10 cellular contexts compared by ENCODE assay signal in genomic region chr11:43547900-43548381, GRCh38.
A peak's percentile ranks its signal among the peaks of the same experiment; 100 is the strongest.
DNase-seq lines count a peak whose midpoint lies in the region; ATAC-seq and FAIRE-seq lines count a peak whose summit lies in the region.
"Had no signal": no experiment of that assay in that cellular context is flagged by ENCODE, and none has a peak within 500 bp of the region (broad histone marks: within the 10 kb centered on the region; RNA-seq: fewer than 3 reads in every experiment).

No MANE protein-coding gene starts in this region.

- no peaks in the 10 kb centered on the region for H4K20me1 ChIP-seq in Karpas-422 (ENCODE audit: insufficient read depth, low read depth, low read length)

- no peaks in the 10 kb centered on the region for H3K79me2 ChIP-seq in Karpas-422 (ENCODE audit: low read length)

- peak; percentile 53 to 62 for ATAC-seq in right cardiac atrium
- no peak for ATAC-seq in HG03135 (IDR thresholded peaks at IDR 0.05; ENCODE audit: unreplicated experiment)

- 23% methylated on average over 49 of the region's 49 CpGs for WGBS in right cardiac atrium
- WGBS in small intestine, 3 donors, result 24 to 68% (median 65%) methylated on average over 16 to 49 of the region's 49 CpGs

- DNase-seq in NCI-H1417 (lab: John Stamatoyannopoulos, UW) (peak in 2 of 3 experiments; percentile 78 to 87), NCI-H1417 treated with DMSO at 0.1 percent for 48 hours (lab: John Stamatoyannopoulos, UW) (no peak), SW480 (ENCODE audit: low spot score) (peak; percentile 56), right cardiac atrium (peak; percentile 21 to 71 (median 71)), small intestine (peak; percentile 25), Kasumi-1 (lab: John Stamatoyannopoulos, UW) (no peak), Karpas-422 (no peak)
- DNase-seq: naive B cell had no signal

- no peak overlapping the region for H3K9ac ChIP-seq in Karpas-422 (ENCODE audit: low read length)

- H2AFZ ChIP-seq in Karpas-422 (ENCODE audit: low read length), result no peak overlapping the region

- intact Hi-C loops in right cardiac atrium (cut with DNase I), result no loop called here

- no peak for FAIRE-seq in small intestine (lab: Jason Lieb, UNC)
- FAIRE-seq: A204.1 had no signal

- H3K4me3 ChIP-seq in right cardiac atrium (ENCODE audit: low read length) (peak overlapping the region; percentile 11), small intestine (ENCODE audit: low read depth in 1 of 2, low read length in 2 of 2) (peak overlapping the region in 1 of 2 donors; percentile 21), Karpas-422 (ENCODE audit: low read length) (no peak overlapping the region)

- H3K9me3 ChIP-seq in right cardiac atrium (ENCODE audit: control insufficient read depth, low read length), result no peaks in the 10 kb centered on the region
- H3K9me3 ChIP-seq in small intestine (ENCODE audit: control insufficient read depth, low read depth), result no peaks in the 10 kb centered on the region
- no peaks in the 10 kb centered on the region for H3K9me3 ChIP-seq in Karpas-422 (ENCODE audit: low read length)

- no peaks in the 10 kb centered on the region for H3K27me3 ChIP-seq in right cardiac atrium (ENCODE audit: control insufficient read depth, insufficient read depth)
- H3K27me3 ChIP-seq in small intestine (ENCODE audit: control insufficient read depth in 2 of 2, insufficient read depth in 2 of 2, low read length in 2 of 2), result peaks cover 0 to 9% of the 10 kb centered on the region in 2 donors
- no peaks in the 10 kb centered on the region for H3K27me3 ChIP-seq in Karpas-422 (ENCODE audit: low read length)

- H3K36me3 ChIP-seq in small intestine (ENCODE audit: control insufficient read depth in 2 of 2, insufficient read depth in 2 of 2, low read length in 2 of 2), result no peaks in the 10 kb centered on the region
- H3K36me3 ChIP-seq in Karpas-422 (ENCODE audit: insufficient read depth, low read length), result no peaks in the 10 kb centered on the region

- H3K27ac ChIP-seq in right cardiac atrium (ENCODE audit: low read length), result no peak overlapping the region
- no peak overlapping the region for H3K27ac ChIP-seq in small intestine (ENCODE audit: low read depth in 1 of 2, low read length in 1 of 2)
- H3K27ac ChIP-seq in Karpas-422 (ENCODE audit: low read length), result no peak overlapping the region

- H3K4me2 ChIP-seq in Karpas-422 (ENCODE audit: low read depth, low read length, poor library complexity, severe bottlenecking), result no peak overlapping the region

- H3K4me1 ChIP-seq in right cardiac atrium (ENCODE audit: control insufficient read depth, insufficient read depth, low read length), result no peaks in the 10 kb centered on the region
- no peaks in the 10 kb centered on the region for H3K4me1 ChIP-seq in small intestine (ENCODE audit: control insufficient read depth in 2 of 2, insufficient read depth in 1 of 2, low read depth in 1 of 2, low read length in 1 of 2)
- peaks cover 13% of the 10 kb centered on the region for H3K4me1 ChIP-seq in Karpas-422 (ENCODE audit: low read length)

- no peaks in the 10 kb centered on the region for H3K9me2 ChIP-seq in Karpas-422 (replicated peaks; ENCODE audit: insufficient read depth, low read length)

Comparison
In these comparisons a context has a peak if more than half of its experiments do, and no peak if none do; other contexts are left out.
1. DNase-seq: peak in NCI-H1417 (2 of 3), SW480 (single experiment), right cardiac atrium (3 of 3) and small intestine (single experiment); none in NCI-H1417 treated with DMSO at 0.1 percent for 48 hours (single experiment), Kasumi-1 (0 of 2) and Karpas-422 (single experiment).